ENCODE assay signal across 11 cellular contexts in genomic region chr10:106973716-106974115, GRCh38.
"Had no signal": no experiment of that assay in that cellular context is flagged by ENCODE, and none has a peak within 500 bp of the region (broad histone marks: within the 10 kb centered on the region; RNA-seq: fewer than 3 reads in every experiment).

No MANE protein-coding gene starts in this region.

- H3K27ac ChIP-seq: GM23248, HL-60, KMS-11 had no signal

- H3K4me1 Mint-ChIP-seq: IgD-negative memory B cell had no signal

- H3K36me3 Mint-ChIP-seq: IgD-negative memory B cell had no signal

- ATAC-seq: HCT116 had no signal

- DNase-seq: GM23248, GOT3, H7, HFFc6, Karpas-422, KBM-7 had no signal

- H3K27ac Mint-ChIP-seq: HFFc6, IgD-negative memory B cell had no signal

- H3K36me3 ChIP-seq: HAP-1 had no signal

- H3K9ac ChIP-seq: GM23248, KMS-11 had no signal

- H3K4me3 Mint-ChIP-seq: HFFc6, IgD-negative memory B cell had no signal

- H2AFZ ChIP-seq: GM23248 had no signal

- H3K4me3 ChIP-seq: GM23248, HAP-1 had no signal

- H3K9me3 ChIP-seq: HAP-1 had no signal

- H3K4me1 ChIP-seq: HAP-1 had no signal

- H3K4me2 ChIP-seq: KMS-11 had no signal
